In genomic region chr2:159090514-159091201, GRCh38 we compare ENCODE assay signal across 8 cellular contexts.
DNase-seq lines count a peak whose midpoint lies in the region; ATAC-seq and TF ChIP-seq lines count a peak whose summit lies in the region.

No MANE protein-coding gene starts in this region.

- DNase-seq in SIG-M5 treated with dmso at 0.1 percent for 504 hours (lab: John Stamatoyannopoulos, UW; ENCODE audit: unreplicated experiment) (peak; percentile 37), SIG-M5 (lab: John Stamatoyannopoulos, UW) (no peak), cerebellar cortex (ENCODE audit: low spot score) (peak; percentile 95), HCEC 1CT (no peak), DMS114 treated with DMSO at 0.1 percent for 48 hours (lab: John Stamatoyannopoulos, UW; ENCODE audit: unreplicated experiment) (no peak)
- DNase-seq in stimulated activated CD4-positive, alpha-beta T cell treated with anti-CD3 and anti-CD28 coated beads, Interleukin-1b, Interleukin-23, amount 100 ng/mL, for 48 hours, result no peak

- H3K4me3 Mint-ChIP-seq in nephron, result peak overlapping the region in 1 of 3 experiments; percentile 3

- H3K9me3 Mint-ChIP-seq in nephron, result no peaks in the 10 kb centered on the region

- peak overlapping the region; percentile 64 to 82 (median 78) for H3K27ac Mint-ChIP-seq in nephron

- H3K27me3 Mint-ChIP-seq in nephron (ENCODE audit: low read depth), result no peaks in the 10 kb centered on the region

- H3K4me1 Mint-ChIP-seq in nephron, result peaks cover 83% of the 10 kb centered on the region

- peaks cover 4% of the 10 kb centered on the region for H3K36me3 Mint-ChIP-seq in nephron (ENCODE audit: low read depth)

- TF ChIP-seq CTCF in nephron (IDR thresholded peaks at IDR 0.05; ENCODE audit: unreplicated experiment in 3 of 3), result no peak

- ATAC-seq in HG03432 (IDR thresholded peaks at IDR 0.05; ENCODE audit: unreplicated experiment), result peak; percentile 72

Comparison
In these comparisons a context has a peak if more than half of its experiments do, and no peak if none do; other contexts are left out.
1. DNase-seq: peak in SIG-M5 treated with dmso at 0.1 percent for 504 hours (single experiment) and cerebellar cortex (single experiment); none in SIG-M5 (single experiment), HCEC 1CT (single experiment), stimulated activated CD4-positive, alpha-beta T cell treated with anti-CD3 and anti-CD28 coated beads, Interleukin-1b, Interleukin-23, amount 100 ng/mL, for 48 hours (single experiment) and DMS114 treated with DMSO at 0.1 percent for 48 hours (single experiment).